In the genomic region with DNA sequence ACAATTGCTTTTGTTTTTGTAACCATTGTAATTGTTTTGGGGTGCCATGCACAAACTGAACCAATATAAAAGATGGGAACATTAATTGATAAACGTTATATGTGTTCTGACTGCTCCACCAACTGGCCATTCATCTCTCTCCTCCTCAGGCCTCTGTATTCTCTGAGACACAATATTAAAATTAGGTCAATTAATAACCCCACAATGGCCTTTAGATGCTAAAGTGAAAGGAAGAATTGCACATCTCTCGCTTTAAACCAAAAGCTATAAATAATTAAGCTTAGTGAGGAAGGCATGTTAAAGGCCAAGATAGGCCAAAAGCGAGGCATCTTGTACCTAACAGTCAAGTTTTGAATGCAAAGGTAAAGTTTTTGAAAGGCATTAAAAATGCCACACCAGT, we compare ENCODE assay signal across 18 cellular contexts.
"Had no signal": no experiment of that assay in that cellular context is flagged by ENCODE, and none has a peak within 500 bp of the region (broad histone marks: within the 10 kb centered on the region; RNA-seq: fewer than 3 reads in every experiment).

No MANE protein-coding gene starts in this region.

- DNase-seq: activated CD4-positive, alpha-beta T cell treated with anti-CD3 and anti-CD28 coated beads for 1 hour; activated CD4-positive, alpha-beta T cell treated with anti-CD3 and anti-CD28 coated beads, Interleukin-2, amount 50 U/mL, for 4 hours; activated naive CD4-positive, alpha-beta T cell; activated naive CD8-positive, alpha-beta T cell treated with anti-CD3 and anti-CD28 coated beads for 36 hours; amniotic stem cell; effector CD8-positive, alpha-beta T cell; gastrocnemius medialis; head of caudate nucleus; left lung; stimulated activated CD4-positive, alpha-beta T cell treated with anti-CD3 and anti-CD28 coated beads, Interleukin-4, amount 100 ng/mL, for 24 hours; upper lobe of right lung; WERI-Rb-1 had no signal

- H3K4me1 Mint-ChIP-seq: activated naive CD8-positive, alpha-beta T cell treated with anti-CD3 and anti-CD28 coated beads for 36 hours; stimulated activated memory B cell treated with anti-CD40 and anti-IgM and Interleukin-4, amounts not matched to agents 10 μg/mL and 1 μg/mL and 100 μg/mL, for 72 hours had no signal

- H3K27me3 Mint-ChIP-seq: activated naive CD8-positive, alpha-beta T cell treated with anti-CD3 and anti-CD28 coated beads for 36 hours; dendritic cell treated with granulocyte-macrophage colony-stimulating factor and Interleukin-4, amounts not matched to agents 40 ng/mL and 50 ng/mL, for 4 days; natural killer cell treated with Interleukin-12 subunit alpha and Interleukin-12 subunit beta and Interleukin-15 and Interleukin-18, amount 100 ng/mL, for 72 hours; stimulated activated memory B cell treated with anti-CD40 and anti-IgM and Interleukin-4, amounts not matched to agents 10 μg/mL and 1 μg/mL and 100 μg/mL, for 72 hours had no signal

- H3K27ac Mint-ChIP-seq: activated naive CD8-positive, alpha-beta T cell treated with anti-CD3 and anti-CD28 coated beads for 36 hours; dendritic cell treated with granulocyte-macrophage colony-stimulating factor and Interleukin-4, amounts not matched to agents 40 ng/mL and 50 ng/mL, for 4 days; mesothelial cell of epicardium; natural killer cell treated with Interleukin-12 subunit alpha and Interleukin-12 subunit beta and Interleukin-15 and Interleukin-18, amount 100 ng/mL, for 72 hours; stimulated activated memory B cell treated with anti-CD40 and anti-IgM and Interleukin-4, amounts not matched to agents 10 μg/mL and 1 μg/mL and 100 μg/mL, for 72 hours had no signal

- H3K36me3 Mint-ChIP-seq: activated naive CD8-positive, alpha-beta T cell treated with anti-CD3 and anti-CD28 coated beads for 36 hours; natural killer cell treated with Interleukin-12 subunit alpha and Interleukin-12 subunit beta and Interleukin-15 and Interleukin-18, amount 100 ng/mL, for 72 hours; stimulated activated memory B cell treated with anti-CD40 and anti-IgM and Interleukin-4, amounts not matched to agents 10 μg/mL and 1 μg/mL and 100 μg/mL, for 72 hours had no signal

- ATAC-seq: esophagus mucosa; gastrocnemius medialis; left lung; natural killer cell treated with Interleukin-12 subunit alpha and Interleukin-12 subunit beta and Interleukin-15 and Interleukin-18, amount 100 ng/mL, for 72 hours; sciatic nerve; stimulated activated memory B cell treated with anti-CD40 and anti-IgM and Interleukin-4, amounts not matched to agents 10 μg/mL and 1 μg/mL and 100 μg/mL, for 72 hours; upper lobe of right lung had no signal

- H3K4me3 Mint-ChIP-seq: activated naive CD8-positive, alpha-beta T cell treated with anti-CD3 and anti-CD28 coated beads for 36 hours; dendritic cell treated with granulocyte-macrophage colony-stimulating factor and Interleukin-4, amounts not matched to agents 40 ng/mL and 50 ng/mL, for 4 days; mesothelial cell of epicardium; natural killer cell treated with Interleukin-12 subunit alpha and Interleukin-12 subunit beta and Interleukin-15 and Interleukin-18, amount 100 ng/mL, for 72 hours; stimulated activated memory B cell treated with anti-CD40 and anti-IgM and Interleukin-4, amounts not matched to agents 10 μg/mL and 1 μg/mL and 100 μg/mL, for 72 hours had no signal
